17 cellular contexts compared by ENCODE assay signal in genomic region chr6:158004696-158005095, GRCh38. TPM values are rescaled to one million over a fixed set of nuclear protein-coding genes. Genes with fewer than 3 reads are reported as not detected.
DNase-seq lines count a peak whose midpoint lies in the region; ATAC-seq and TF ChIP-seq lines count a peak whose summit lies in the region.
"Had no signal": no experiment of that assay in that cellular context is flagged by ENCODE, and none has a peak within 500 bp of the region (broad histone marks: within the 10 kb centered on the region; RNA-seq: fewer than 3 reads in every experiment).

No MANE protein-coding gene starts in this region.

- no peak overlapping the region for H4K12ac ChIP-seq in trophoblast cell (ENCODE audit: low read depth, low read length)

- no peak for TF ChIP-seq CTCF in endodermal cell (conservative IDR thresholded peaks at IDR 0.05)
- no peak for TF ChIP-seq CTCF in upper lobe of left lung (IDR thresholded peaks at IDR 0.05)
- TF ChIP-seq CTCF in left lung (IDR thresholded peaks at IDR 0.05) = no peak

- H2AK5ac ChIP-seq in trophoblast cell (ENCODE audit: low read length) = peak overlapping the region; percentile 62

- H3K18ac ChIP-seq in trophoblast cell (ENCODE audit: low read length) = peak overlapping the region; percentile 28

- peak overlapping the region; percentile 50 for H3K14ac ChIP-seq in trophoblast cell (ENCODE audit: low read length)

- H3K27ac ChIP-seq in endodermal cell (ENCODE audit: low read depth, low read length) (no peak overlapping the region), trophoblast cell (ENCODE audit: low read depth, low read length) (peak overlapping the region; percentile 83), upper lobe of left lung (peak overlapping the region in 3 of 4 donors; percentile 58 to 78 (median 68)), left lung (peak overlapping the region in 1 of 2 donors; percentile 87)
- H3K27ac ChIP-seq: epithelial cell of prostate had no signal

- TF ChIP-seq EP300 in upper lobe of left lung (IDR thresholded peaks at IDR 0.05) = no peak

- intact Hi-C loops in activated naive CD4-positive, alpha-beta T cell treated with anti-CD3 and anti-CD28 coated beads for 36 hours (cut with micrococcal nuclease) = no loop called here
- intact Hi-C loops in left lung (cut with DNase I) = no loop called here

- peak overlapping the region; percentile 76 for H4K91ac ChIP-seq in trophoblast cell (ENCODE audit: low read depth, low read length)

- 95% methylated on average over 8 to 14 of the region's 14 CpGs for WGBS in endodermal cell (ENCODE audit: insufficient coverage in 1 of 2, insufficient read length in 1 of 2), 2 experiments
- no CpG with 5 or more reads among the region's 14 CpGs for WGBS in trophoblast cell (ENCODE audit: extremely low coverage, insufficient coverage, insufficient read length)
- WGBS in upper lobe of left lung, 2 donors = 94% methylated on average over 14 of the region's 14 CpGs

- H3K36me3 ChIP-seq in endodermal cell (ENCODE audit: control insufficient read depth, insufficient read depth, low read length) (peaks cover 3% of the 10 kb centered on the region), trophoblast cell (ENCODE audit: control insufficient read depth in 1 of 2, insufficient read depth in 2 of 2, low read length in 2 of 2) (peaks cover 3 to 5% of the 10 kb centered on the region in 2 experiments), upper lobe of left lung (no peaks in the 10 kb centered on the region), left lung (no peaks in the 10 kb centered on the region)
- H3K36me3 ChIP-seq: thyroid gland had no signal

- H2BK120ac ChIP-seq in trophoblast cell (ENCODE audit: insufficient read depth, low read length, poor library complexity) = peak overlapping the region; percentile 12

- peak overlapping the region; percentile 78 for H2BK12ac ChIP-seq in trophoblast cell (ENCODE audit: low read length)

- ATAC-seq in activated naive CD4-positive, alpha-beta T cell treated with anti-CD3 and anti-CD28 coated beads, Interleukin-2, amount 50 U/mL, for 72 hours = no peak
- ATAC-seq in upper lobe of left lung (ENCODE audit: low FRiP score in 2 of 2) (no peak), left lung (no peak)

- H3K9me3 Mint-ChIP-seq in activated naive CD4-positive, alpha-beta T cell treated with anti-CD3 and anti-CD28 coated beads, Interleukin-2, amount 50 U/mL, for 72 hours = no peaks in the 10 kb centered on the region
- no peaks in the 10 kb centered on the region for H3K9me3 Mint-ChIP-seq in activated naive CD4-positive, alpha-beta T cell treated with anti-CD3 and anti-CD28 coated beads for 36 hours
- no peaks in the 10 kb centered on the region for H3K9me3 Mint-ChIP-seq in endodermal cell
- H3K9me3 Mint-ChIP-seq: activated naive CD8-positive, alpha-beta T cell treated with anti-CD3 and anti-CD28 coated beads, Interleukin-2, amount 10 ng/mL, durations not matched to agents 7 days and 5 days; activated T-cell treated with anti-CD3 and anti-CD28 coated beads, Interleukin-2, amount 50 U/mL, for 24 hours; neural crest cell had no signal

- H3K27me3 ChIP-seq in endodermal cell (ENCODE audit: control insufficient read depth, insufficient read depth, low read length, poor library complexity, severe bottlenecking) = no peaks in the 10 kb centered on the region
- no peaks in the 10 kb centered on the region for H3K27me3 ChIP-seq in trophoblast cell (ENCODE audit: insufficient read depth, low read length)
- H3K27me3 ChIP-seq in upper lobe of left lung = no peaks in the 10 kb centered on the region
- H3K27me3 ChIP-seq in left lung = no peaks in the 10 kb centered on the region
- H3K27me3 ChIP-seq: thyroid gland had no signal

- H3K4me2 ChIP-seq in trophoblast cell (ENCODE audit: low read length) = no peak overlapping the region

- H3K9ac ChIP-seq in endodermal cell (ENCODE audit: extremely low read depth, low read length, poor library complexity, severe bottlenecking) (no peak overlapping the region), trophoblast cell (ENCODE audit: low read length) (no peak overlapping the region)

- H2BK5ac ChIP-seq in trophoblast cell (ENCODE audit: low read depth, low read length, poor library complexity) = peak overlapping the region; percentile 57

- no peak overlapping the region for H3K4me3 Mint-ChIP-seq in activated naive CD4-positive, alpha-beta T cell treated with anti-CD3 and anti-CD28 coated beads for 36 hours
- no peak overlapping the region for H3K4me3 Mint-ChIP-seq in endodermal cell
- H3K4me3 Mint-ChIP-seq: activated naive CD8-positive, alpha-beta T cell treated with anti-CD3 and anti-CD28 coated beads, Interleukin-2, amount 10 ng/mL, durations not matched to agents 7 days and 5 days; activated T-cell treated with anti-CD3 and anti-CD28 coated beads, Interleukin-2, amount 50 U/mL, for 24 hours; neural crest cell had no signal

- H2AFZ ChIP-seq in trophoblast cell (ENCODE audit: insufficient read depth, low read length, poor library complexity) = no peak overlapping the region
- H2AFZ ChIP-seq: PC-9 had no signal

- H3K4ac ChIP-seq in trophoblast cell (ENCODE audit: low read depth, low read length) = peak overlapping the region; percentile 28

- H3K4me1 Mint-ChIP-seq in activated naive CD4-positive, alpha-beta T cell treated with anti-CD3 and anti-CD28 coated beads for 36 hours (ENCODE audit: low read depth) = peaks cover 72% of the 10 kb centered on the region
- H3K4me1 Mint-ChIP-seq in endodermal cell = peaks cover 7% of the 10 kb centered on the region

- H3K4me1 ChIP-seq in endodermal cell (ENCODE audit: control insufficient read depth, insufficient read depth, low read length) (no peaks in the 10 kb centered on the region), trophoblast cell (ENCODE audit: control insufficient read depth in 1 of 2, insufficient read depth in 2 of 2, low read length in 2 of 2) (peaks cover 40 to 61% of the 10 kb centered on the region in 2 experiments), upper lobe of left lung (peaks cover 24 to 44% (median 39%) of the 10 kb centered on the region in 4 donors), left lung (peaks cover 15 to 55% of the 10 kb centered on the region in 2 donors)

- H3K9me3 ChIP-seq in endodermal cell (ENCODE audit: control insufficient read depth, low read length) (no peaks in the 10 kb centered on the region), trophoblast cell (ENCODE audit: insufficient read depth, low read depth, low read length) (peaks cover 4% of the 10 kb centered on the region), upper lobe of left lung (no peaks in the 10 kb centered on the region), left lung (no peaks in the 10 kb centered on the region)
- H3K9me3 ChIP-seq: thyroid gland had no signal

- peak overlapping the region; percentile 34 to 85 for H3K27ac Mint-ChIP-seq in activated naive CD4-positive, alpha-beta T cell treated with anti-CD3 and anti-CD28 coated beads, Interleukin-2, amount 50 U/mL, for 72 hours
- no peak overlapping the region for H3K27ac Mint-ChIP-seq in activated naive CD4-positive, alpha-beta T cell treated with anti-CD3 and anti-CD28 coated beads for 36 hours
- H3K27ac Mint-ChIP-seq in endodermal cell = no peak overlapping the region
- H3K27ac Mint-ChIP-seq: activated naive CD8-positive, alpha-beta T cell treated with anti-CD3 and anti-CD28 coated beads, Interleukin-2, amount 10 ng/mL, durations not matched to agents 7 days and 5 days; activated T-cell treated with anti-CD3 and anti-CD28 coated beads, Interleukin-2, amount 50 U/mL, for 24 hours had no signal

- H3K79me1 ChIP-seq in trophoblast cell (ENCODE audit: low read length) = peaks cover 33% of the 10 kb centered on the region

- peaks cover 12 to 23% of the 10 kb centered on the region in 2 donors for H3K36me3 Mint-ChIP-seq in activated naive CD4-positive, alpha-beta T cell treated with anti-CD3 and anti-CD28 coated beads, Interleukin-2, amount 50 U/mL, for 72 hours
- H3K36me3 Mint-ChIP-seq in activated naive CD4-positive, alpha-beta T cell treated with anti-CD3 and anti-CD28 coated beads for 36 hours (ENCODE audit: low read depth) = peaks cover 23% of the 10 kb centered on the region
- peaks cover 18% of the 10 kb centered on the region for H3K36me3 Mint-ChIP-seq in endodermal cell (ENCODE audit: low read depth)

- no peaks in the 10 kb centered on the region for H3K27me3 Mint-ChIP-seq in activated naive CD4-positive, alpha-beta T cell treated with anti-CD3 and anti-CD28 coated beads for 36 hours (ENCODE audit: low read depth)
- H3K27me3 Mint-ChIP-seq in endodermal cell (ENCODE audit: insufficient read depth) = no peaks in the 10 kb centered on the region
- H3K27me3 Mint-ChIP-seq: activated naive CD8-positive, alpha-beta T cell treated with anti-CD3 and anti-CD28 coated beads, Interleukin-2, amount 10 ng/mL, durations not matched to agents 7 days and 5 days; activated T-cell treated with anti-CD3 and anti-CD28 coated beads, Interleukin-2, amount 50 U/mL, for 24 hours had no signal

- no peak for DNase-seq in activated naive CD4-positive, alpha-beta T cell treated with anti-CD3 and anti-CD28 coated beads, Interleukin-2, amount 50 U/mL, for 72 hours (ENCODE audit: low spot score in 2 of 2)
- DNase-seq in activated naive CD4-positive, alpha-beta T cell treated with anti-CD3 and anti-CD28 coated beads for 36 hours = no peak
- DNase-seq in endodermal cell (peak; percentile 31), trophoblast cell (no peak), upper lobe of left lung (no peak), NCI-H2196 (lab: John Stamatoyannopoulos, UW; ENCODE audit: unreplicated experiment) (no peak), left lung (no peak), GDM1 (lab: John Stamatoyannopoulos, UW) (no peak)
- DNase-seq: activated naive CD8-positive, alpha-beta T cell treated with anti-CD3 and anti-CD28 coated beads, Interleukin-2, amount 10 ng/mL, durations not matched to agents 7 days and 5 days; activated T-cell treated with anti-CD3 and anti-CD28 coated beads, Interleukin-2, amount 50 U/mL, for 24 hours; NCI-H2029 treated with DMSO at 0.1 percent for 48 hours; NCI-H69; stimulated activated CD4-positive, alpha-beta T cell treated with anti-CD3 and anti-CD28 coated beads, Interleukin-2, amount 100 ng/mL, for 48 hours; thyroid gland had no signal

- no peak for TF ChIP-seq POLR2A in upper lobe of left lung (IDR thresholded peaks at IDR 0.05)

- H4K8ac ChIP-seq in trophoblast cell (ENCODE audit: low read depth, low read length) = peak overlapping the region; percentile 44

- H3K79me2 ChIP-seq in trophoblast cell (ENCODE audit: control insufficient read depth, insufficient read depth, low read length, poor library complexity) = peaks cover 13% of the 10 kb centered on the region

- CTCF ChIA-PET in activated naive CD4-positive, alpha-beta T cell treated with anti-CD3 and anti-CD28 coated beads for 36 hours (lab: Charles Lee) = no interaction called here

- no peak overlapping the region for H3K23ac ChIP-seq in trophoblast cell (ENCODE audit: low read length)

- H3K4me3 ChIP-seq in endodermal cell (ENCODE audit: low read length) = no peak overlapping the region
- H3K4me3 ChIP-seq in trophoblast cell (ENCODE audit: low read depth, low read length) = no peak overlapping the region
- no peak overlapping the region for H3K4me3 ChIP-seq in upper lobe of left lung
- no peak overlapping the region for H3K4me3 ChIP-seq in left lung
- H3K4me3 ChIP-seq: PC-9, thyroid gland had no signal

RNA-seq across cellular contexts. Expression of gene SYNJ2, which starts 23.0 kb away (rescaled TPM):
- 10 to 100 TPM; 31.6 to 51.7 TPM for total RNA-seq in activated naive CD4-positive, alpha-beta T cell treated with anti-CD3 and anti-CD28 coated beads, Interleukin-2, amount 50 U/mL, for 72 hours
- 10 to 100 TPM; 42.4 to 42.7 TPM for total RNA-seq in activated naive CD4-positive, alpha-beta T cell treated with anti-CD3 and anti-CD28 coated beads for 36 hours
- 10 to 100 TPM; 21.2 to 32.8 TPM for total RNA-seq in endodermal cell
- 4.3 TPM for polyA plus RNA-seq in endodermal cell (2013, experiment 1 of 2)
- polyA plus RNA-seq in endodermal cell (2013, experiment 2 of 2) = 4.7 TPM
- polyA plus RNA-seq in trophoblast cell (2013) = 22.0 and 25.0 TPM in 2 replicates
- 1 to 10 TPM; 3.0 to 7.7 (median 4.2) TPM for total RNA-seq in upper lobe of left lung
- total RNA-seq in left lung = 10 to 100 TPM in 1 of 2 donors, 1 to 10 TPM in 1; 8.7 to 12.2 TPM

Comparison
In these comparisons a context has a peak if more than half of its experiments do, and no peak if none do; other contexts are left out.
1. H3K27ac Mint-ChIP-seq: peak in activated naive CD4-positive, alpha-beta T cell treated with anti-CD3 and anti-CD28 coated beads, Interleukin-2, amount 50 U/mL, for 72 hours (2 of 2); none in activated naive CD4-positive, alpha-beta T cell treated with anti-CD3 and anti-CD28 coated beads for 36 hours (single experiment) and endodermal cell (single experiment).